Comparison of ENCODE assay signal across 11 cellular contexts in genomic region chr9:89542461-89543021, GRCh38. TPM values are rescaled to one million over a fixed set of nuclear protein-coding genes. Genes with fewer than 3 reads are reported as not detected.
A peak's percentile ranks its signal among the peaks of the same experiment; 100 is the strongest.
DNase-seq lines count a peak whose midpoint lies in the region; ATAC-seq and TF ChIP-seq lines count a peak whose summit lies in the region.
"Had no signal": no experiment of that assay in that cellular context is flagged by ENCODE, and none has a peak within 500 bp of the region (broad histone marks: within the 10 kb centered on the region; RNA-seq: fewer than 3 reads in every experiment).

No MANE protein-coding gene starts in this region.

- no peak overlapping the region for H3K4me3 Mint-ChIP-seq in naive thymus-derived CD8-positive, alpha-beta T cell
- no peak overlapping the region for H3K4me3 Mint-ChIP-seq in immature natural killer cell
- no peak overlapping the region for H3K4me3 Mint-ChIP-seq in effector memory CD8-positive, alpha-beta T cell

- 79 to 94% methylated on average over 2 to 10 of the region's 11 CpGs for WGBS in upper lobe of left lung, 2 donors

- peak overlapping the region in 6 of 10 donors; percentile 8 to 82 (median 41) for H3K27ac Mint-ChIP-seq in naive thymus-derived CD8-positive, alpha-beta T cell
- H3K27ac Mint-ChIP-seq in immature natural killer cell: peak overlapping the region in 2 of 6 donors; percentile 62 to 73
- H3K27ac Mint-ChIP-seq in effector memory CD8-positive, alpha-beta T cell: peak overlapping the region in 1 of 2 donors; percentile 28

- no peaks in the 10 kb centered on the region for H3K27me3 ChIP-seq in upper lobe of left lung

- TF ChIP-seq CTCF in upper lobe of left lung (IDR thresholded peaks at IDR 0.05): no peak

- no peak for DNase-seq in naive thymus-derived CD8-positive, alpha-beta T cell
- DNase-seq in immature natural killer cell (no peak), KG1 (lab: John Stamatoyannopoulos, UW) (no peak), upper lobe of left lung (no peak)
- DNase-seq in effector memory CD8-positive, alpha-beta T cell: no peak
- DNase-seq: activated T-cell treated with anti-CD3 and anti-CD28 coated beads, Interleukin-2, amount 50 U/mL, for 1 hour; NCI-H187 treated with DMSO at 0.1 percent for 48 hours; SW 1271 had no signal

- no peaks in the 10 kb centered on the region for H3K27me3 Mint-ChIP-seq in naive thymus-derived CD8-positive, alpha-beta T cell
- H3K27me3 Mint-ChIP-seq in immature natural killer cell (ENCODE audit: low read depth in 3 of 3): no peaks in the 10 kb centered on the region
- no peaks in the 10 kb centered on the region for H3K27me3 Mint-ChIP-seq in effector memory CD8-positive, alpha-beta T cell

- no peaks in the 10 kb centered on the region for H3K4me1 ChIP-seq in upper lobe of left lung

- no peak for TF ChIP-seq EP300 in upper lobe of left lung (IDR thresholded peaks at IDR 0.05)

- H3K9me3 ChIP-seq in upper lobe of left lung: peaks cover 0 to 11% (median 0%) of the 10 kb centered on the region in 4 donors

- H3K36me3 Mint-ChIP-seq in naive thymus-derived CD8-positive, alpha-beta T cell: peaks cover 0 to 14% (median 3%) of the 10 kb centered on the region in 3 donors
- peaks cover 9 to 14% (median 13%) of the 10 kb centered on the region in 3 donors for H3K36me3 Mint-ChIP-seq in immature natural killer cell
- H3K36me3 Mint-ChIP-seq in effector memory CD8-positive, alpha-beta T cell (ENCODE audit: insufficient read depth): no peaks in the 10 kb centered on the region

- H3K27ac ChIP-seq in angular gyrus (ENCODE audit: low read depth, low read length): peak overlapping the region; percentile 91
- no peak overlapping the region for H3K27ac ChIP-seq in upper lobe of left lung

- POLR2A ChIA-PET in naive thymus-derived CD8-positive, alpha-beta T cell (lab: Charles Lee): interaction anchor here (0.8 to 1.2 kb wide), 3 partner anchors 19 to 114 kb away, joined by 3 to 4 read pairs (median 3); no protein-coding TSS in a partner anchor

- peaks cover 34 to 78% (median 68%) of the 10 kb centered on the region in 4 donors for H3K4me1 Mint-ChIP-seq in naive thymus-derived CD8-positive, alpha-beta T cell
- peaks cover 48 to 55% of the 10 kb centered on the region in 2 donors for H3K4me1 Mint-ChIP-seq in immature natural killer cell
- H3K4me1 Mint-ChIP-seq in effector memory CD8-positive, alpha-beta T cell (ENCODE audit: low read depth in 2 of 2): peaks cover 28 to 41% of the 10 kb centered on the region in 2 donors

- ATAC-seq in GM18519 (IDR thresholded peaks at IDR 0.05; ENCODE audit: low FRiP score, unreplicated experiment) (peak; percentile 49), HG02678 (IDR thresholded peaks at IDR 0.05; ENCODE audit: unreplicated experiment) (peak; percentile 85), upper lobe of left lung (ENCODE audit: low FRiP score in 2 of 2) (no peak)
- ATAC-seq in naive thymus-derived CD8-positive, alpha-beta T cell: no peak
- no peak for ATAC-seq in effector memory CD8-positive, alpha-beta T cell (replicated peaks)

- no peaks in the 10 kb centered on the region for H3K36me3 ChIP-seq in upper lobe of left lung

- TF ChIP-seq POLR2A in upper lobe of left lung (IDR thresholded peaks at IDR 0.05): no peak

- no peak overlapping the region for H3K4me3 ChIP-seq in upper lobe of left lung

- peaks cover 0 to 17% (median 9%) of the 10 kb centered on the region in 9 donors for H3K9me3 Mint-ChIP-seq in naive thymus-derived CD8-positive, alpha-beta T cell
- H3K9me3 Mint-ChIP-seq in immature natural killer cell: peaks cover 2 to 13% (median 11%) of the 10 kb centered on the region in 6 donors
- H3K9me3 Mint-ChIP-seq in effector memory CD8-positive, alpha-beta T cell: peaks cover 0 to 14% of the 10 kb centered on the region in 2 donors

RNA-seq across cellular contexts. Expression of gene SEMA4D, which starts 44.6 kb away (rescaled TPM):
- total RNA-seq in naive thymus-derived CD8-positive, alpha-beta T cell: 100 to 1,000 TPM; 565 to 573 TPM
- polyA plus RNA-seq in naive thymus-derived CD8-positive, alpha-beta T cell: 100 to 1,000 TPM; 154 to 359 (median 176) TPM
- polyA plus RNA-seq in immature natural killer cell: 10 to 100 TPM; 45.8 to 80.6 (median 47.0) TPM
- 10 to 100 TPM; 24.6 to 61.3 (median 41.8) TPM for total RNA-seq in upper lobe of left lung

Comparison
In these comparisons a context has a peak if more than half of its experiments do, and no peak if none do; other contexts are left out.
1. ATAC-seq: peak in GM18519 (single experiment) and HG02678 (single experiment); none in naive thymus-derived CD8-positive, alpha-beta T cell (0 of 2), upper lobe of left lung (0 of 2) and effector memory CD8-positive, alpha-beta T cell (single experiment).
2. RNA of gene SEMA4D, which starts 44.6 kb away (total RNA-seq): 565 to 573 TPM in naive thymus-derived CD8-positive, alpha-beta T cell; 24.6 to 61.3 TPM in upper lobe of left lung; every median in the first group is over 4 times any median in the second.